Comparison of ENCODE assay signal across 23 cellular contexts in genomic region chr6:81718126-81718525, GRCh38.
"Had no signal": no experiment of that assay in that cellular context is flagged by ENCODE, and none has a peak within 500 bp of the region (broad histone marks: within the 10 kb centered on the region; RNA-seq: fewer than 3 reads in every experiment).

No MANE protein-coding gene starts in this region.

- H3K9me3 Mint-ChIP-seq: dendritic cell treated with granulocyte-macrophage colony-stimulating factor and Interleukin-4, amounts not matched to agents 40 ng/mL and 50 ng/mL, for 4 days; endodermal cell; immature natural killer cell; memory B cell; natural killer cell; stimulated activated naive B cell treated with anti-CD40 and anti-IgM and Interleukin-4, amounts not matched to agents 10 μg/mL and 1 μg/mL and 100 μg/mL, for 72 hours; stimulated activated naive CD8-positive, alpha-beta T cell treated with anti-CD3 and anti-CD28 coated beads, Interleukin-15, Interleukin-2, amounts not matched to agents 100 ng/mL and 50 ng/mL, for 24 hours had no signal

- H3K27ac Mint-ChIP-seq: dendritic cell treated with granulocyte-macrophage colony-stimulating factor and Interleukin-4, amounts not matched to agents 40 ng/mL and 50 ng/mL, for 4 days; endodermal cell; immature natural killer cell; memory B cell; natural killer cell; stimulated activated naive B cell treated with anti-CD40 and anti-IgM and Interleukin-4, amounts not matched to agents 10 μg/mL and 1 μg/mL and 100 μg/mL, for 72 hours; stimulated activated naive CD8-positive, alpha-beta T cell treated with anti-CD3 and anti-CD28 coated beads, Interleukin-15, Interleukin-2, amounts not matched to agents 100 ng/mL and 50 ng/mL, for 24 hours had no signal

- H3K27me3 ChIP-seq: colonic mucosa, pancreas, right lobe of liver, tibial nerve, upper lobe of left lung had no signal

- H3K36me3 ChIP-seq: colonic mucosa, pancreas, right lobe of liver, thoracic aorta, tibial nerve, upper lobe of left lung had no signal

- H3K9me3 ChIP-seq: colonic mucosa, pancreas, right lobe of liver, thoracic aorta, tibial nerve, upper lobe of left lung had no signal

- H3K27ac ChIP-seq: colonic mucosa, epithelial cell of prostate, pancreas, right lobe of liver, thoracic aorta, tibial nerve, upper lobe of left lung had no signal

- ATAC-seq: esophagus mucosa; natural killer cell; pancreas; right lobe of liver; stimulated activated naive B cell treated with anti-CD40 and anti-IgM and Interleukin-4, amounts not matched to agents 10 μg/mL and 1 μg/mL and 100 μg/mL, for 72 hours had no signal

- DNase-seq: colonic mucosa; effector CD8-positive, alpha-beta T cell; endodermal cell; hypothalamus; immature natural killer cell; natural killer cell; occipital lobe; pancreas; retina; right lobe of liver; small intestine; stimulated activated CD4-positive, alpha-beta T cell treated with anti-CD3 and anti-CD28 coated beads, Interleukin-15, amount 100 ng/mL, for 24 hours; stimulated activated CD4-positive, alpha-beta T cell treated with anti-CD3 and anti-CD28 coated beads, Interleukin-2, amount 100 ng/mL, for 48 hours; stimulated activated naive B cell treated with anti-CD40 and anti-IgM and Interleukin-4, amounts not matched to agents 10 μg/mL and 1 μg/mL and 100 μg/mL, for 72 hours; upper lobe of left lung had no signal

- H3K36me3 Mint-ChIP-seq: immature natural killer cell, memory B cell, natural killer cell had no signal

- H3K4me1 ChIP-seq: colonic mucosa, pancreas, right lobe of liver, tibial nerve, upper lobe of left lung had no signal

- H3K4me3 ChIP-seq: colonic mucosa, lung, pancreas, right lobe of liver, thoracic aorta, tibial nerve, upper lobe of left lung had no signal
